ENCODE assay signal across 12 cellular contexts in the genomic region with DNA sequence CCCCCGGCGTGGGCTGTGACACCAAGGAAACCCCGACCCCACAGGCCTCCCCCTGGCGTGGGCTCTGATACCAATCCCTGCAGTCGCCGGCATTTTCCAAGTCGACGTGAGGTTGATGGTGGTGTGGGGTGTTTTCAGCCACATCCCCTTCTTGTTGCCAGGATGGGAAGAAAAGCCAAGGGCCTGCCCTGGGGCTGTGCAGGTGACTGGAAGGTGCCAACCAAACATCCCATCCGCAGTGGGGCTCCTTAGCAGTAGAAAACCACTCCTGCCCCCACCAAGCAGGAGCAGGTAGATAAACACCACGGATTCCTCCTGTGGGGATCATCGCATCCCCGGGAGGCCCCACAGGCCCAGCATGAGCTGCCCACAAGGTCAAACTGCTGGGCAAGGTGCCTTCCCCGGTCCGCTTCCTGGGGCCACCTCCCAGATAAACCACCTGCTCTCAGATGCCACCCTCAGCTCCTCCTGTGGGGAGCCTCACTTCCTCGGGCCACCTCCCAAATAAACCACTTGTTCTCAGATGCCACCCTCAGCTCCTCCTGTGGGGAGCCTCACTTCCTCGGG.
"Had no signal": no experiment of that assay in that cellular context is flagged by ENCODE, and none has a peak within 500 bp of the region (broad histone marks: within the 10 kb centered on the region; RNA-seq: fewer than 3 reads in every experiment).

No MANE protein-coding gene starts in this region.

- H3K36me3 Mint-ChIP-seq: memory B cell, naive B cell had no signal

- DNase-seq: effector CD4-positive, alpha-beta T cell; foreskin melanocyte; kidney; left cardiac atrium; left ventricle myocardium inferior; lower lobe of right lung; naive B cell; ovary; stimulated activated CD4-positive, alpha-beta T cell treated with anti-CD3 and anti-CD28 coated beads, Interleukin-2, amount 100 ng/mL, for 24 hours; stimulated activated naive CD4-positive, alpha-beta T cell; trophoblast cell had no signal

- H3K4me3 Mint-ChIP-seq: memory B cell, naive B cell had no signal

- FAIRE-seq: kidney had no signal

- H3K27ac Mint-ChIP-seq: memory B cell had no signal

- H3K4me1 Mint-ChIP-seq: memory B cell, naive B cell had no signal

- H3K9me3 Mint-ChIP-seq: memory B cell, naive B cell had no signal
